Comparison of ENCODE assay signal across 8 cellular contexts in the genomic region with DNA sequence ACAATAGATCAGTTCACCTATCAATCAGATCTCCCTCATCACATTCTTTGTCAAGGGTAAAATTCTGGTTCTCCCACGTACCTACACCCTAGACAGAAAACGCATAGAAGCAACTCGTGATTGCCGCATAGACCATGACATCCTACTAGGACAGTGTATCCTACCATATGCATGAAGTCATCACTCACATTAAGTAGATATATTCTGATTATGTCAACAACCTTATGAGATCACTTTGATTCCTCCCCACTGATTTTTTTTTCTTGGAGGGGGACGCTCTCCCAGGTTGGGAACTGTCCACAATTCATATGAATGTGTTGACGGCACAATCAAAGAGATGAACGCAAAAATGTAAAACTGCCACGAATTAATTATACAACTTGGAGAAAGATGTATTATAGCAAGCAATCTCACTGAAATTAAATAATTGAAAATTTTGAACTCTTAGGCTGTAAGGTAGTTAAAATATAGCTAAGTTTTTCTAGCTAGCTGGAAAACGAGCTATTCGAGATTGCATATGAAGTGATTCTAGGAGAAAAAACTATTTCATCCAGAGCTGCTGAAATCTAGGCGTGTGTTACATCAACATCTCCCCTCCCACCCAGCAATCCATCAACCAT.
DNase-seq lines count a peak whose midpoint lies in the region; ATAC-seq and TF ChIP-seq lines count a peak whose summit lies in the region.

No MANE protein-coding gene starts in this region.

- CTCF ChIA-PET in activated CD4-positive, alpha-beta T cell treated with anti-CD3 and anti-CD28 coated beads, Interleukin-2, amount 10 ng/mL, durations not matched to agents 7 days and 5 days (lab: Charles Lee): interaction anchor here (0.6 to 2.5 kb wide), 5 partner anchors 12 to 96 kb away, joined by 3 to 8 read pairs (median 4); no protein-coding TSS in a partner anchor

- H3K4me1 ChIP-seq in ascending aorta: peaks cover 0 to 3% of the 10 kb centered on the region in 2 donors
- no peaks in the 10 kb centered on the region; the same call in 1 of the 2 replicates for H3K4me1 ChIP-seq in iPS-20b (ENCODE audit: insufficient read depth, low read length)
- peaks cover 0 to 20% (median 13%) of the 10 kb centered on the region in 4 donors for H3K4me1 ChIP-seq in stomach

- DNase-seq in activated CD4-positive, alpha-beta T cell treated with anti-CD3 and anti-CD28 coated beads, Interleukin-2, amount 10 ng/mL, durations not matched to agents 7 days and 5 days: no peak
- no peak for DNase-seq in activated CD4-positive, alpha-beta T cell treated with anti-CD3 and anti-CD28 coated beads for 48 hours
- DNase-seq in ascending aorta (ENCODE audit: low spot score in 2 of 2): no peak
- DNase-seq in stomach: no peak
- no peak for DNase-seq in NCI-H2171 treated with DMSO at 0.1 percent for 48 hours (lab: John Stamatoyannopoulos, UW)
- no peak for DNase-seq in GDM1 (lab: John Stamatoyannopoulos, UW)

- no peak for TF ChIP-seq POLR2A in stomach (IDR thresholded peaks at IDR 0.05)

- peaks cover 8% of the 10 kb centered on the region for H3K4me1 Mint-ChIP-seq in activated CD4-positive, alpha-beta T cell treated with anti-CD3 and anti-CD28 coated beads, Interleukin-2, amount 10 ng/mL, durations not matched to agents 7 days and 5 days

- no peak for TF ChIP-seq EP300 in stomach (IDR thresholded peaks at IDR 0.05)

- TF ChIP-seq CTCF in ascending aorta (IDR thresholded peaks at IDR 0.05) (no peak), stomach (IDR thresholded peaks at IDR 0.05) (no peak)

- no peaks in the 10 kb centered on the region for H3K36me3 ChIP-seq in ascending aorta
- H3K36me3 ChIP-seq in iPS-20b (ENCODE audit: insufficient read depth, low read depth, low read length): no peaks in the 10 kb centered on the region
- H3K36me3 ChIP-seq in stomach: no peaks in the 10 kb centered on the region

- no peak for ATAC-seq in HG03159 (IDR thresholded peaks at IDR 0.05; ENCODE audit: unreplicated experiment)

- H3K27ac ChIP-seq in ascending aorta (no peak overlapping the region), iPS-20b (ENCODE audit: low read length) (no peak overlapping the region), stomach (peak overlapping the region in 1 of 5 donors; percentile 82)

- peak overlapping the region; percentile 32; the same call in 1 of the 2 replicates for H3K9ac ChIP-seq in iPS-20b (ENCODE audit: low read depth, low read length)

- H3K36me3 Mint-ChIP-seq in activated CD4-positive, alpha-beta T cell treated with anti-CD3 and anti-CD28 coated beads, Interleukin-2, amount 10 ng/mL, durations not matched to agents 7 days and 5 days (ENCODE audit: low read depth): no peaks in the 10 kb centered on the region

- WGBS in stomach, 5 donors: 67 to 82% (median 72%) methylated on average over 11 of the region's 11 CpGs

- H3K9me3 Mint-ChIP-seq in activated CD4-positive, alpha-beta T cell treated with anti-CD3 and anti-CD28 coated beads, Interleukin-2, amount 10 ng/mL, durations not matched to agents 7 days and 5 days: no peaks in the 10 kb centered on the region

- H3K27me3 Mint-ChIP-seq in activated CD4-positive, alpha-beta T cell treated with anti-CD3 and anti-CD28 coated beads, Interleukin-2, amount 10 ng/mL, durations not matched to agents 7 days and 5 days: peaks cover 41% of the 10 kb centered on the region

- POLR2A ChIA-PET in activated CD4-positive, alpha-beta T cell treated with anti-CD3 and anti-CD28 coated beads, Interleukin-2, amount 10 ng/mL, durations not matched to agents 7 days and 5 days (lab: Charles Lee): no interaction called here

- H3K27ac Mint-ChIP-seq in activated CD4-positive, alpha-beta T cell treated with anti-CD3 and anti-CD28 coated beads, Interleukin-2, amount 10 ng/mL, durations not matched to agents 7 days and 5 days: no peak overlapping the region

- H3K4me3 Mint-ChIP-seq in activated CD4-positive, alpha-beta T cell treated with anti-CD3 and anti-CD28 coated beads, Interleukin-2, amount 10 ng/mL, durations not matched to agents 7 days and 5 days: peak overlapping the region; percentile 66

- H3K27me3 ChIP-seq in ascending aorta: no peaks in the 10 kb centered on the region
- peaks cover 17% of the 10 kb centered on the region for H3K27me3 ChIP-seq in iPS-20b (ENCODE audit: insufficient read depth, low read length)
- peaks cover 0 to 6% (median 0%) of the 10 kb centered on the region in 3 donors for H3K27me3 ChIP-seq in stomach

- peak overlapping the region; percentile 90 to 98 for H3K4me3 ChIP-seq in ascending aorta
- H3K4me3 ChIP-seq in iPS-20b (ENCODE audit: low read length): peak overlapping the region; percentile 91
- H3K4me3 ChIP-seq in stomach: peak overlapping the region in 3 of 4 donors; percentile 76 to 83 (median 80)

- H3K9me3 ChIP-seq in ascending aorta (no peaks in the 10 kb centered on the region), iPS-20b (ENCODE audit: insufficient read depth, low read depth, low read length) (no peaks in the 10 kb centered on the region), stomach (no peaks in the 10 kb centered on the region)

- intact Hi-C loops in ascending aorta (cut with DNase I) (loop anchor here (5.0 kb wide), 1 partner anchor 99 kb away; no protein-coding TSS in a partner anchor), stomach (cut with DNase I; ENCODE audit: low total_unique reads) (no loop called here)
